ENCODE assay signal across 17 cellular contexts in genomic region chr1:117096871-117097842, GRCh38. TPM values are rescaled to one million over a fixed set of nuclear protein-coding genes. Genes with fewer than 3 reads are reported as not detected.
DNase-seq lines count a peak whose midpoint lies in the region; ATAC-seq and TF ChIP-seq lines count a peak whose summit lies in the region.
"Had no signal": no experiment of that assay in that cellular context is flagged by ENCODE, and none has a peak within 500 bp of the region (broad histone marks: within the 10 kb centered on the region; RNA-seq: fewer than 3 reads in every experiment).

No MANE protein-coding gene starts in this region.

- H3K27ac ChIP-seq in HEK293 (ENCODE audit: extremely low read depth, low read depth, low read length): no peak overlapping the region
- peak overlapping the region; percentile 3 to 8 for H3K27ac ChIP-seq in ascending aorta
- H3K27ac ChIP-seq in smooth muscle cell (ENCODE audit: low read depth): peak overlapping the region; percentile 50
- H3K27ac ChIP-seq: BLaER1, ovary had no signal

- H3K79me2 ChIP-seq in smooth muscle cell (ENCODE audit: low read depth): no peaks in the 10 kb centered on the region

- no peak overlapping the region for H2AFZ ChIP-seq in smooth muscle cell (ENCODE audit: low read depth)

- no peak for DNase-seq in ascending aorta (ENCODE audit: low spot score in 2 of 2)
- peak; percentile 12 for DNase-seq in hepatic stellate cell (ENCODE audit: low spot score)
- DNase-seq in smooth muscle cell (lab: John Stamatoyannopoulos, UW; ENCODE audit: unreplicated experiment): no peak
- no peak for DNase-seq in SKM-1 treated with dmso at 0.1 percent for 144 hours (lab: John Stamatoyannopoulos, UW; ENCODE audit: unreplicated experiment)
- DNase-seq in cortex of kidney (lab: John Stamatoyannopoulos, UW): no peak
- DNase-seq: activated CD4-positive, alpha-beta T cell treated with anti-CD3 and anti-CD28 coated beads, Interleukin-2, amount 10 ng/mL, durations not matched to agents 7 days and 5 days; amygdala; DMS79 treated with DMSO at 0.1 percent for 48 hours; dorsolateral prefrontal cortex; NCI-H2107; NK-92 treated with Interleukin-12 subunit alpha and Interleukin-12 subunit beta, amount 100 ng/mL, for 24 hours; ovary; T1000 had no signal

- CTCF ChIA-PET in HEK293 (lab: Yijun Ruan, JAX): interaction anchor here (0.6 to 1.8 kb wide), 4 partner anchors 10 to 1851 kb away, joined by 3 to 4 read pairs (median 4); no protein-coding TSS in a partner anchor

- H3F3A ChIP-seq in smooth muscle cell (ENCODE audit: low read depth): peaks cover 6% of the 10 kb centered on the region

- no peaks in the 10 kb centered on the region for H3K27me3 ChIP-seq in ascending aorta
- H3K27me3 ChIP-seq in smooth muscle cell (ENCODE audit: low read depth): no peaks in the 10 kb centered on the region
- H3K27me3 ChIP-seq: BLaER1, dorsolateral prefrontal cortex, ovary had no signal

- no peak overlapping the region for H3K4me2 ChIP-seq in smooth muscle cell
- H3K4me2 ChIP-seq: BLaER1 had no signal

- no peaks in the 10 kb centered on the region for H3K4me1 ChIP-seq in HEK293 (ENCODE audit: control insufficient read depth, insufficient read depth, low read length)
- peaks cover 6 to 32% of the 10 kb centered on the region in 2 donors for H3K4me1 ChIP-seq in ascending aorta
- H3K4me1 ChIP-seq in smooth muscle cell (ENCODE audit: low read depth): peaks cover 5% of the 10 kb centered on the region
- H3K4me1 ChIP-seq: BLaER1 had no signal

- H3K4me3 ChIP-seq in HEK293 (ENCODE audit: low read depth, low read length) (no peak overlapping the region), ascending aorta (no peak overlapping the region), smooth muscle cell (no peak overlapping the region)
- H3K4me3 ChIP-seq: BLaER1, dorsolateral prefrontal cortex, ovary had no signal

- WGBS in smooth muscle cell (ENCODE audit: low lambda C conversion rate): 87% methylated on average over 7 of the region's 7 CpGs

- H3K9me3 ChIP-seq in HEK293 (ENCODE audit: control insufficient read depth, insufficient read depth, low read depth, low read length): no peaks in the 10 kb centered on the region
- no peaks in the 10 kb centered on the region for H3K9me3 ChIP-seq in ascending aorta
- no peaks in the 10 kb centered on the region for H3K9me3 ChIP-seq in smooth muscle cell (replicated peaks; ENCODE audit: low read depth)
- H3K9me3 ChIP-seq: BLaER1, ovary had no signal

- no peaks in the 10 kb centered on the region for H4K20me1 ChIP-seq in smooth muscle cell (ENCODE audit: low read depth)
- H4K20me1 ChIP-seq: BLaER1 had no signal

- TF ChIP-seq CTCF in HEK293 (tag by site-specific recombination; IDR thresholded peaks at IDR 0.05) (no peak), ascending aorta (IDR thresholded peaks at IDR 0.05) (no peak), smooth muscle cell (IDR thresholded peaks at IDR 0.05; ENCODE audit: borderline replicate concordance, insufficient read depth, poor library complexity, severe bottlenecking) (no peak)

- peak overlapping the region; percentile 48 for H3K9ac ChIP-seq in smooth muscle cell (ENCODE audit: low read depth)
- H3K9ac ChIP-seq: BLaER1 had no signal

- ATAC-seq in HG03045 (IDR thresholded peaks at IDR 0.05; ENCODE audit: unreplicated experiment): no peak
- no peak for ATAC-seq in GM19455 (IDR thresholded peaks at IDR 0.05; ENCODE audit: unreplicated experiment)

- POLR2A ChIA-PET in HEK293 (lab: Yijun Ruan, JAX): no interaction called here

- peaks cover 18 to 98% of the 10 kb centered on the region in 2 experiments for H3K36me3 ChIP-seq in HEK293 (ENCODE audit: control insufficient read depth in 2 of 2, insufficient read depth in 1 of 2, low read length in 2 of 2)
- no peaks in the 10 kb centered on the region for H3K36me3 ChIP-seq in ascending aorta
- no peaks in the 10 kb centered on the region for H3K36me3 ChIP-seq in smooth muscle cell (ENCODE audit: low read depth)
- H3K36me3 ChIP-seq: ovary had no signal

- intact Hi-C loops in ascending aorta (cut with DNase I): loop anchor here (10.0 kb wide), 1 partner anchor 508 kb away; the partner anchor contains the start of gene TENT5C

TF ChIP-seq in HEK293, 187 proteins besides CTCF, POLR2A, EP300 and RAD21:
- TF ChIP-seq REST (tag by site-specific recombination; IDR thresholded peaks at IDR 0.05): no peak
- TF ChIP-seq SP7 (tag by site-specific recombination; IDR thresholded peaks at IDR 0.05): peak; percentile 80
- TF ChIP-seq ZNF174 (tag by site-specific recombination; IDR thresholded peaks at IDR 0.05): no peak
- peak; percentile 45; the same call in 1 of the 2 replicates for TF ChIP-seq ZNF629 (tag by site-specific recombination; IDR thresholded peaks at IDR 0.05)
- TF ChIP-seq ZBTB17 (tag by site-specific recombination; IDR thresholded peaks at IDR 0.05): 0 out of 2 replicates have a peak, but pooled peaks have one; percentile 17

RNA-seq across cellular contexts. Expression of gene TRIM45, which starts 24.4 kb away (rescaled TPM):
- total RNA-seq in ascending aorta (1.9 TPM), smooth muscle cell (3.5 and 4.4 TPM in 2 replicates)
- 4.6 and 6.4 TPM in 2 replicates for polyA plus RNA-seq in smooth muscle cell

RNA-seq across cellular contexts. Expression of gene TTF2, which starts 37.0 kb away (rescaled TPM):
- total RNA-seq in ascending aorta (4.4 TPM), smooth muscle cell (4.9 and 16.2 TPM in 2 replicates)
- polyA plus RNA-seq in smooth muscle cell: 8.2 and 8.8 TPM in 2 replicates
